Comparison of ENCODE assay signal across 11 cellular contexts in genomic region chr20:25040438-25040831, GRCh38. TPM values are rescaled to one million over a fixed set of nuclear protein-coding genes. Genes with fewer than 3 reads are reported as not detected.
DNase-seq lines count a peak whose midpoint lies in the region; ATAC-seq, FAIRE-seq and TF ChIP-seq lines count a peak whose summit lies in the region.
"Had no signal": no experiment of that assay in that cellular context is flagged by ENCODE, and none has a peak within 500 bp of the region (broad histone marks: within the 10 kb centered on the region; RNA-seq: fewer than 3 reads in every experiment).

No MANE protein-coding gene starts in this region.

- CTCF ChIA-PET in MCF 10A (lab: Yijun Ruan, JAX) = interaction anchor here (0.9 to 2.7 kb wide), 3 partner anchors 25 to 136 kb away, joined by 3 to 22 read pairs (median 6); no protein-coding TSS in a partner anchor

- TF ChIP-seq CTCF in MCF 10A (IDR thresholded peaks at IDR 0.05; ENCODE audit: unreplicated experiment) (no peak), kidney (IDR thresholded peaks at IDR 0.05; ENCODE audit: borderline replicate concordance, extremely low read depth, insufficient read depth) (no peak), stomach (IDR thresholded peaks at IDR 0.05) (no peak)

- no peak for ATAC-seq in activated T-cell treated with anti-CD3 and anti-CD28 coated beads, Interleukin-2, amount 50 U/mL, for 72 hours (replicated peaks in 1 of 2)
- ATAC-seq in GM21367 (IDR thresholded peaks at IDR 0.05; ENCODE audit: unreplicated experiment) = no peak
- ATAC-seq: Panc1 had no signal

- peaks cover 20% of the 10 kb centered on the region for H3K4me1 ChIP-seq in GM23248 (ENCODE audit: insufficient read depth)
- peaks cover 73 to 77% of the 10 kb centered on the region in 2 donors for H3K4me1 ChIP-seq in kidney (ENCODE audit: control insufficient read depth in 1 of 2, insufficient read depth in 1 of 2, low read depth in 1 of 2, low read length in 2 of 2)
- H3K4me1 ChIP-seq in stomach = peaks cover 90 to 100% (median 97%) of the 10 kb centered on the region in 4 donors
- H3K4me1 ChIP-seq: HAP-1 had no signal

- peaks cover 18% of the 10 kb centered on the region; the same call in 1 of the 2 replicates for H3F3A ChIP-seq in GM23248 (ENCODE audit: insufficient read depth)

- no peaks in the 10 kb centered on the region for H3K9me3 Mint-ChIP-seq in MCF 10A (ENCODE audit: unreplicated experiment)
- no peaks in the 10 kb centered on the region for H3K9me3 Mint-ChIP-seq in activated T-cell treated with anti-CD3 and anti-CD28 coated beads, Interleukin-2, amount 50 U/mL, for 72 hours

- no peaks in the 10 kb centered on the region for H3K79me2 ChIP-seq in GM23248 (ENCODE audit: insufficient read depth)

- peaks cover 7% of the 10 kb centered on the region for H3K36me3 Mint-ChIP-seq in MCF 10A (ENCODE audit: insufficient read depth, unreplicated experiment)
- no peaks in the 10 kb centered on the region for H3K36me3 Mint-ChIP-seq in activated T-cell treated with anti-CD3 and anti-CD28 coated beads, Interleukin-2, amount 50 U/mL, for 72 hours (ENCODE audit: insufficient read depth in 2 of 2)

- WGBS in GM23248 (ENCODE audit: low coverage in 1 of 2, low lambda C conversion rate in 2 of 2, missing lambda C conversion rate in 2 of 2), 2 experiments = 5 to 12% methylated on average over 6 of the region's 6 CpGs
- WGBS in stomach, 5 donors = 5 to 25% (median 18%) methylated on average over 4 to 6 of the region's 6 CpGs

- no peak overlapping the region for H3K9ac ChIP-seq in GM23248
- peak overlapping the region in 1 of 2 donors; percentile 29 for H3K9ac ChIP-seq in kidney (ENCODE audit: low read length in 2 of 2)

- H3K4me3 ChIP-seq in GM23248 (peak overlapping the region; percentile 9; the same call in 1 of the 2 replicates), kidney (ENCODE audit: low read length in 2 of 2) (no peak overlapping the region), stomach (peak overlapping the region in 1 of 4 donors; percentile 1)
- H3K4me3 ChIP-seq: HAP-1 had no signal

- no peak for TF ChIP-seq POLR2A in stomach (IDR thresholded peaks at IDR 0.05)

- H4K20me1 ChIP-seq in GM23248 (ENCODE audit: insufficient read depth) = no peaks in the 10 kb centered on the region

- peak overlapping the region; percentile 25 for H3K4me3 Mint-ChIP-seq in MCF 10A (ENCODE audit: unreplicated experiment)
- no peak overlapping the region for H3K4me3 Mint-ChIP-seq in activated T-cell treated with anti-CD3 and anti-CD28 coated beads, Interleukin-2, amount 50 U/mL, for 72 hours

- H3K4me1 Mint-ChIP-seq in MCF 10A (ENCODE audit: insufficient read depth, unreplicated experiment) = peaks cover 20% of the 10 kb centered on the region
- peaks cover 40% of the 10 kb centered on the region for H3K4me1 Mint-ChIP-seq in activated T-cell treated with anti-CD3 and anti-CD28 coated beads, Interleukin-2, amount 50 U/mL, for 72 hours (ENCODE audit: low read depth)

- TF ChIP-seq EP300 in stomach (IDR thresholded peaks at IDR 0.05) = no peak

- no peaks in the 10 kb centered on the region for H3K9me2 ChIP-seq in GM23248 (ENCODE audit: insufficient read depth)

- H3K27ac ChIP-seq in GM23248 (no peak overlapping the region), kidney (ENCODE audit: low read depth in 2 of 2, low read length in 2 of 2) (peak overlapping the region; percentile 71 to 74), stomach (peak overlapping the region; percentile 67 to 86 (median 81))

- no peaks in the 10 kb centered on the region for H3K9me3 ChIP-seq in GM23248 (ENCODE audit: low read depth)
- H3K9me3 ChIP-seq in kidney (ENCODE audit: control insufficient read depth in 1 of 2, low read length in 2 of 2) = no peaks in the 10 kb centered on the region
- no peaks in the 10 kb centered on the region for H3K9me3 ChIP-seq in stomach
- H3K9me3 ChIP-seq: HAP-1 had no signal

- H3K36me3 ChIP-seq in GM23248 (ENCODE audit: low read depth) (no peaks in the 10 kb centered on the region), kidney (ENCODE audit: control insufficient read depth in 1 of 2, insufficient read depth in 2 of 2, low read length in 2 of 2) (no peaks in the 10 kb centered on the region), stomach (peaks cover 0 to 8% (median 2%) of the 10 kb centered on the region in 4 donors)
- H3K36me3 ChIP-seq: HAP-1 had no signal

- no peaks in the 10 kb centered on the region for H3K27me3 ChIP-seq in GM23248 (replicated peaks; ENCODE audit: insufficient read depth)
- H3K27me3 ChIP-seq in stomach = no peaks in the 10 kb centered on the region

- peak overlapping the region; percentile 81 for H3K27ac Mint-ChIP-seq in MCF 10A (ENCODE audit: low read depth, unreplicated experiment)
- H3K27ac Mint-ChIP-seq in activated T-cell treated with anti-CD3 and anti-CD28 coated beads, Interleukin-2, amount 50 U/mL, for 72 hours = no peak overlapping the region

- POLR2A ChIA-PET in MCF 10A (lab: Yijun Ruan, JAX) = interaction anchor here (0.7 to 2.3 kb wide), 9 partner anchors 9 to 47 kb away, joined by 3 to 14 read pairs (median 4); partner anchors contain the start of gene APMAP

- H3K4me2 ChIP-seq in GM23248 (ENCODE audit: unreplicated experiment) = peak overlapping the region; percentile 20

- no peak for FAIRE-seq in kidney (lab: Jason Lieb, UNC)

- no TSS peak for BruUV-seq in MCF 10A (replicated peaks; lab: Mats Ljungman, UMichigan)

- in situ Hi-C loops in GM23248 (cut with MboI) = no loop called here

- peak; percentile 76 for DNase-seq in GM23248
- peak; percentile 33 for DNase-seq in MCF 10A (ENCODE audit: unreplicated experiment)
- DNase-seq in kidney = no peak
- peak; percentile 63 for DNase-seq in stomach
- no peak for DNase-seq in glomerular visceral epithelial cell (ENCODE audit: extremely low spot score)
- no peak for DNase-seq in activated T-cell treated with anti-CD3 and anti-CD28 coated beads, Interleukin-2, amount 50 U/mL, for 72 hours
- no peak for DNase-seq in putamen (ENCODE audit: low spot score)
- DNase-seq: stimulated activated CD4-positive, alpha-beta T cell treated with anti-CD3 and anti-CD28 coated beads, Interleukin-2, amount 100 ng/mL, for 24 hours had no signal

- H2AFZ ChIP-seq in GM23248 = no peak overlapping the region

- intact Hi-C loops in MCF 10A (cut with micrococcal nuclease) = no loop called here
- intact Hi-C loops in kidney (cut with DNase I) = no loop called here
- intact Hi-C loops in stomach (cut with DNase I; ENCODE audit: low total_unique reads) = no loop called here

- H3K27me3 Mint-ChIP-seq in MCF 10A (ENCODE audit: insufficient read depth, unreplicated experiment) = peaks cover 11% of the 10 kb centered on the region
- H3K27me3 Mint-ChIP-seq in activated T-cell treated with anti-CD3 and anti-CD28 coated beads, Interleukin-2, amount 50 U/mL, for 72 hours (ENCODE audit: low read depth) = no peaks in the 10 kb centered on the region

RNA-seq across cellular contexts. Expression of gene ACSS1, which starts 17.5 kb away (rescaled TPM):
- under 0.01 and 1.1 TPM in 2 replicates for total RNA-seq in GM23248 (2014; rRNA removed; shearing (Covaris generic))
- 0.61 and 0.94 TPM in 2 replicates for polyA plus RNA-seq in GM23248 (2016; fragmentation: Nextera tagmentation; extraction: Ambion mirVana)
- total RNA-seq in MCF 10A (2022) = 0.51 and 0.83 TPM in 2 replicates
- 30.6 TPM for total RNA-seq in kidney
- 72.3 TPM for polyA plus RNA-seq in kidney (ENCODE audit: insufficient read depth, low read depth, low replicate concordance)
- total RNA-seq in stomach = 100 to 1,000 TPM in 1 of 5 donors, 10 to 100 TPM in 3, 1 to 10 TPM in 1; 7.0 to 135 (median 35.6) TPM
- polyA plus RNA-seq in stomach = 10 to 100 TPM; 35.3 to 37.7 (median 35.9) TPM
- 10 to 100 TPM; 18.2 to 23.8 TPM for total RNA-seq in activated T-cell treated with anti-CD3 and anti-CD28 coated beads, Interleukin-2, amount 50 U/mL, for 72 hours

RNA-seq across cellular contexts. Expression of gene VSX1, which starts 41.5 kb away (rescaled TPM):
- total RNA-seq in GM23248 (2014; rRNA removed; shearing (Covaris generic)) = not detected in 2 replicates
- not detected in 2 replicates for polyA plus RNA-seq in GM23248 (2016; fragmentation: Nextera tagmentation; extraction: Ambion mirVana)
- total RNA-seq in MCF 10A (2022) = not detected in 2 replicates
- 0.41 TPM for total RNA-seq in kidney
- polyA plus RNA-seq in kidney (ENCODE audit: insufficient read depth, low read depth, low replicate concordance) = not detected
- not detected for total RNA-seq in stomach
- polyA plus RNA-seq in stomach = under 1 TPM in 1 of 3 donors, not detected in 2; 0.05 TPM
- total RNA-seq in activated T-cell treated with anti-CD3 and anti-CD28 coated beads, Interleukin-2, amount 50 U/mL, for 72 hours = under 1 TPM in 1 of 2 donors, not detected in 1; 0.12 TPM

RNA-seq across cellular contexts. Expression of gene APMAP, which starts 47.9 kb away (rescaled TPM):
- 109 and 129 TPM in 2 replicates for total RNA-seq in GM23248 (2014; rRNA removed; shearing (Covaris generic))
- polyA plus RNA-seq in GM23248 (2016; fragmentation: Nextera tagmentation; extraction: Ambion mirVana) = 123 and 129 TPM in 2 replicates
- 75.3 and 104 TPM in 2 replicates for total RNA-seq in MCF 10A (2022)
- total RNA-seq in kidney = 90.9 TPM
- 79.7 TPM for polyA plus RNA-seq in kidney (ENCODE audit: insufficient read depth, low read depth, low replicate concordance)
- 10 to 100 TPM; 12.3 to 55.6 (median 39.3) TPM for total RNA-seq in stomach
- polyA plus RNA-seq in stomach = 10 to 100 TPM; 14.4 to 29.5 (median 24.8) TPM
- 10 to 100 TPM; 65.2 to 70.2 TPM for total RNA-seq in activated T-cell treated with anti-CD3 and anti-CD28 coated beads, Interleukin-2, amount 50 U/mL, for 72 hours

Comparison
In these comparisons a context has a peak if more than half of its experiments do, and no peak if none do; other contexts are left out.
1. DNase-seq: peak in GM23248 (single experiment), MCF 10A (single experiment) and stomach (single experiment); none in kidney (single experiment), glomerular visceral epithelial cell (single experiment), activated T-cell treated with anti-CD3 and anti-CD28 coated beads, Interleukin-2, amount 50 U/mL, for 72 hours (0 of 2) and putamen (single experiment).